In the genomic region with DNA sequence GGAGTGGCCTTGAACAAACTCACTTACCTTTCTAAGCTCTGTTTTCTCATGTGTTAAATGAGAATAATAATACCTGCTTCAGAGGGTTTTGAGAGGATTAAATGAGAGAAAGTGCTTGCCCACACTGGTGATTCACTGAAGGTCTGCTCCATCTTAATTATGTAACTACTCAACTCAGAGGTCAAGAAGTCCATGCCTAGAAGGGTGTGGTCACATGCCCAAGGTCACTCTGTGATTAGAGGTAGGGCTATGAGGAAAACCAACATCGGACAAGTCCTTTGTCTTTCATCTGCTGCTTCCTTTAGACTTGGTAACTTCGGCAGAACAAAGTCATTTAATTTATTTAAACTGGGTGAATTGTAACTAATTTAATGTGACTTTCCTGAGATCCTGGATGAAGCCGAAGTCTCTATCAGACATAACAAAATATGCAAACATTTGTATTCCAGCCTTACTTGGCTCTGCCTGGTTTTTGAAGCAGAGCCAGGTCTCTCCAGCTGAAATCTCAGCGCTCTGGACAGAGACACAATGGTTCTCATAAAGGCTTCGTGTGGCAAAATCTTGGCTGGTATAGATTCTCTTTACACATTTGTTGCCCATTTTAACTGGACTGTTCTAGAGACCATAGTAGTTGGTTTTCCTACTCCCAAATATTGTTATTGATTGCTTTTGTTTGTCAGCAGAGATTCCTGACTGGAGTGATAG, we compare ENCODE assay signal across 18 cellular contexts.
"Had no signal": no experiment of that assay in that cellular context is flagged by ENCODE, and none has a peak within 500 bp of the region (broad histone marks: within the 10 kb centered on the region; RNA-seq: fewer than 3 reads in every experiment).

No MANE protein-coding gene starts in this region.

- H3K36me3 ChIP-seq: heart right ventricle, left ventricle myocardium inferior, lower lobe of right lung, neural progenitor cell, pancreas had no signal

- DNase-seq: effector CD4-positive, alpha-beta T cell; endodermal cell; foreskin keratinocyte; heart right ventricle; left ventricle myocardium inferior; lower lobe of right lung; mesenchymal stem cell; natural killer cell; psoas muscle; stimulated activated CD4-positive, alpha-beta T cell treated with anti-CD3 and anti-CD28 coated beads, Interleukin-2, amount 100 ng/mL, for 24 hours; stimulated activated CD4-positive, alpha-beta T cell treated with anti-CD3 and anti-CD28 coated beads, Interleukin-4, amount 100 ng/mL, for 4 hours; stimulated activated naive B cell treated with anti-CD40 and anti-IgM and Interleukin-4, amounts not matched to agents 10 μg/mL and 1 μg/mL and 100 μg/mL, for 72 hours; stimulated activated naive CD8-positive, alpha-beta T cell treated with anti-CD3 and anti-CD28 coated beads, Interleukin-15, amount 100 ng/mL, for 72 hours had no signal

- H3K4me3 Mint-ChIP-seq: endodermal cell; natural killer cell; neural progenitor cell; stimulated activated naive B cell treated with anti-CD40 and anti-IgM and Interleukin-4, amounts not matched to agents 10 μg/mL and 1 μg/mL and 100 μg/mL, for 72 hours; stimulated activated naive CD8-positive, alpha-beta T cell treated with anti-CD3 and anti-CD28 coated beads, Interleukin-15, amount 100 ng/mL, for 72 hours; type B pancreatic cell had no signal

- H3K36me3 Mint-ChIP-seq: natural killer cell, type B pancreatic cell had no signal

- H3K9me3 Mint-ChIP-seq: endodermal cell; natural killer cell; neural progenitor cell; stimulated activated naive CD8-positive, alpha-beta T cell treated with anti-CD3 and anti-CD28 coated beads, Interleukin-15, amount 100 ng/mL, for 72 hours; type B pancreatic cell had no signal

- H3K4me3 ChIP-seq: coronary artery, heart right ventricle, left ventricle myocardium inferior, lower lobe of right lung, neural progenitor cell, pancreas, psoas muscle had no signal

- H3K4me1 ChIP-seq: foreskin keratinocyte, neural progenitor cell had no signal

- H3K27ac Mint-ChIP-seq: endodermal cell; natural killer cell; neural progenitor cell; stimulated activated naive B cell treated with anti-CD40 and anti-IgM and Interleukin-4, amounts not matched to agents 10 μg/mL and 1 μg/mL and 100 μg/mL, for 72 hours; stimulated activated naive CD8-positive, alpha-beta T cell treated with anti-CD3 and anti-CD28 coated beads, Interleukin-15, amount 100 ng/mL, for 72 hours; type B pancreatic cell had no signal

- H3K27ac ChIP-seq: coronary artery, foreskin keratinocyte, heart right ventricle, left ventricle myocardium inferior, lower lobe of right lung, neural progenitor cell, pancreas, psoas muscle had no signal

- H3K27me3 ChIP-seq: pancreas had no signal

- ATAC-seq: foreskin keratinocyte; heart right ventricle; lower lobe of right lung; natural killer cell; psoas muscle; sciatic nerve; stimulated activated naive B cell treated with anti-CD40 and anti-IgM and Interleukin-4, amounts not matched to agents 10 μg/mL and 1 μg/mL and 100 μg/mL, for 72 hours; stimulated activated naive CD8-positive, alpha-beta T cell treated with anti-CD3 and anti-CD28 coated beads, Interleukin-15, amount 100 ng/mL, for 72 hours had no signal

- H3K9me3 ChIP-seq: heart right ventricle, left ventricle myocardium inferior, lower lobe of right lung, pancreas, psoas muscle had no signal
